16 cellular contexts compared by ENCODE assay signal in the genomic region with DNA sequence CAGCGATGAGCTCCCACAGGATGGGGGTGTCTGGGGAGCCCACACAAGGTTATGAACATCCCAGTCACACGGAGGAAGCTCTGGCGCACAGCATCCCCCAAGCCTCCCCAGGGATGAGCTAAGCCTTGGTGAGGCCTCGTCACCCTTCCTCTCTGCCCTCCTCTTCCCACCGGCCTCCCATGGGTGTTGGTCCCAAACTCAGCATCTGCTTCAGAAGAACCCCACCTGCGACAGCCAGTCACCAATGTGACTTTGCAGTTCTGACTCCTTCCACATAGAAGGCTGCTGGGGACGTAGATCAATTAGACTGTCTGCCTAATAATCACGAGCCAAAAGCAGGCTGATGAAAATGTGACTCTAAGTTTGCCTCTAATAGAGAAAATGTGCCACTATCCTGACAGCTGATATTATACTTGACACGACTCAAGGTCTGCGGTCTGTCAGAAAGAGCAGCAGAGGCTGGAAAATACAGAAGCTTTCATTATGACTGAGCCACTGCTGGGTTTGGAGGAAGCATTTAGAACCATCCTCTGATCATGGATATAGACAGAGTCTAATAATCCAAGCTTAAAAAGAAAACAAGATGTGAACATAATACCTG.
"Had no signal": no experiment of that assay in that cellular context is flagged by ENCODE, and none has a peak within 500 bp of the region (broad histone marks: within the 10 kb centered on the region; RNA-seq: fewer than 3 reads in every experiment).

No MANE protein-coding gene starts in this region.

- DNase-seq: activated CD4-positive, alpha-beta T cell treated with anti-CD3 and anti-CD28 coated beads, Interleukin-2, amount 10 ng/mL, durations not matched to agents 24 days and 14 days; activated gamma-delta T cell; activated T-cell treated with anti-CD3 and anti-CD28 coated beads, Interleukin-2, amount 50 U/mL, for 24 hours; anterior cingulate cortex; cerebellar nuclear complex; left ventricle myocardium inferior; stimulated activated CD4-positive, alpha-beta T cell treated with anti-CD3 and anti-CD28 coated beads, Interleukin-4, amount 100 ng/mL, for 24 hours; T1000; tibial artery; uterus had no signal

- H3K4me1 Mint-ChIP-seq: nephron had no signal

- H3K4me3 ChIP-seq: gastroesophageal sphincter, left ventricle myocardium inferior, tibial artery, uterus had no signal

- H3K36me3 ChIP-seq: gastroesophageal sphincter, left ventricle myocardium inferior, tibial artery, uterus had no signal

- H3K27ac ChIP-seq: gastroesophageal sphincter, left ventricle myocardium inferior, tibial artery, uterus, VCaP had no signal

- H3K4me3 Mint-ChIP-seq: activated CD4-positive, alpha-beta T cell treated with anti-CD3 and anti-CD28 coated beads, Interleukin-2, amount 10 ng/mL, durations not matched to agents 24 days and 14 days; activated naive CD8-positive, alpha-beta T cell; activated T-cell treated with anti-CD3 and anti-CD28 coated beads, Interleukin-2, amount 50 U/mL, for 24 hours; dendritic cell treated with granulocyte-macrophage colony-stimulating factor and Interleukin-4, amounts not matched to agents 40 ng/mL and 50 ng/mL, for 4 days; memory B cell; nephron had no signal

- H3K4me1 ChIP-seq: gastroesophageal sphincter, left ventricle myocardium inferior, tibial artery, uterus had no signal

- H3K27me3 ChIP-seq: uterus had no signal

- H3K36me3 Mint-ChIP-seq: activated naive CD8-positive, alpha-beta T cell; memory B cell had no signal

- H3K27ac Mint-ChIP-seq: activated CD4-positive, alpha-beta T cell treated with anti-CD3 and anti-CD28 coated beads, Interleukin-2, amount 10 ng/mL, durations not matched to agents 24 days and 14 days; activated naive CD8-positive, alpha-beta T cell; activated T-cell treated with anti-CD3 and anti-CD28 coated beads, Interleukin-2, amount 50 U/mL, for 24 hours; dendritic cell treated with granulocyte-macrophage colony-stimulating factor and Interleukin-4, amounts not matched to agents 40 ng/mL and 50 ng/mL, for 4 days; memory B cell; nephron had no signal

- ATAC-seq: gastroesophageal sphincter had no signal

- H3K9me3 Mint-ChIP-seq: memory B cell, nephron had no signal

- H3K9me3 ChIP-seq: gastroesophageal sphincter, left ventricle myocardium inferior, tibial artery had no signal
